23 cellular contexts compared by ENCODE assay signal in the genomic region with DNA sequence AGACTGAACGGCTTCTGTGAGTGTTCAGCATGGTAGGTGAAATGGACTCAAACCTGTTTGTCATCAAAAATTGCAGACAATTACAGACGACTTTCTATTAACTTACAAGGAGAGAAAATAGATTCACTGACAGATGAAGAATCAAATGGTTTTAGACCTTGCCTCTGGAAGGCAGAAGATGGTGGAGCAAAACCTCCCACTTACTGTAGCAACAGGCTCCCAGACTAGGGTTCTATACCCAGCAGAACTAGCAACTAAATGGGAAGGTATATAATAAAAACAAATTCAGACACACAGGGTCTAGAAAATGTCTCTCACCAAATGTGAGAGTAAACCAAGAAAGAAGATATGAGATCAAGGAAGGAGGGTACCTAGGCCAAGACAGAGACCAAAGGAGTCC. TPM values are rescaled to one million over a fixed set of nuclear protein-coding genes. Genes with fewer than 3 reads are reported as not detected.
DNase-seq lines count a peak whose midpoint lies in the region; ATAC-seq and TF ChIP-seq lines count a peak whose summit lies in the region.
"Had no signal": no experiment of that assay in that cellular context is flagged by ENCODE, and none has a peak within 500 bp of the region (broad histone marks: within the 10 kb centered on the region; RNA-seq: fewer than 3 reads in every experiment).

No MANE protein-coding gene starts in this region.

- H3K36me3 Mint-ChIP-seq in activated T-cell treated with anti-CD3 and anti-CD28 coated beads, Interleukin-2, amount 50 U/mL, for 72 hours (ENCODE audit: insufficient read depth in 2 of 2), result peaks cover 18 to 48% of the 10 kb centered on the region in 2 donors
- peaks cover 99% of the 10 kb centered on the region for H3K36me3 Mint-ChIP-seq in Caco-2 (ENCODE audit: insufficient read depth, unreplicated experiment)
- H3K36me3 Mint-ChIP-seq in central memory CD8-positive, alpha-beta T cell (ENCODE audit: insufficient read depth), result peaks cover 69% of the 10 kb centered on the region

- H3K27me3 ChIP-seq in Caco-2 (replicated peaks; ENCODE audit: control insufficient read depth, insufficient read depth, low read length) (no peaks in the 10 kb centered on the region), neutrophil (no peaks in the 10 kb centered on the region)
- H3K27me3 ChIP-seq: SJCRH30 had no signal

- H3K4me1 Mint-ChIP-seq in activated T-cell treated with anti-CD3 and anti-CD28 coated beads, Interleukin-2, amount 50 U/mL, for 72 hours (ENCODE audit: low read depth), result peaks cover 4% of the 10 kb centered on the region
- H3K4me1 Mint-ChIP-seq in Caco-2 (ENCODE audit: low read depth, unreplicated experiment), result no peaks in the 10 kb centered on the region
- H3K4me1 Mint-ChIP-seq in central memory CD8-positive, alpha-beta T cell, result peaks cover 13% of the 10 kb centered on the region

- H3K36me3 ChIP-seq in Caco-2 (ENCODE audit: control insufficient read depth, insufficient read depth, low read length), result peaks cover 4% of the 10 kb centered on the region
- H3K36me3 ChIP-seq in neutrophil, result peaks cover 17% of the 10 kb centered on the region

- no TSS peak for BruUV-seq in Caco-2 (replicated peaks; lab: Mats Ljungman, UMichigan)

- H3K9me3 Mint-ChIP-seq in activated T-cell treated with anti-CD3 and anti-CD28 coated beads, Interleukin-2, amount 50 U/mL, for 72 hours, result peaks cover 2 to 8% of the 10 kb centered on the region in 2 donors
- H3K9me3 Mint-ChIP-seq in Caco-2 (ENCODE audit: unreplicated experiment), result peaks cover 18% of the 10 kb centered on the region
- peaks cover 5% of the 10 kb centered on the region for H3K9me3 Mint-ChIP-seq in central memory CD8-positive, alpha-beta T cell

- no peak for DNase-seq in activated T-cell treated with anti-CD3 and anti-CD28 coated beads, Interleukin-2, amount 50 U/mL, for 72 hours
- no peak for DNase-seq in activated T-cell treated with anti-CD3 and anti-CD28 coated beads for 4 hours
- DNase-seq in Caco-2, result no peak
- no peak for DNase-seq in central memory CD8-positive, alpha-beta T cell (ENCODE audit: low spot score in 2 of 2)
- no peak for DNase-seq in G401 (ENCODE audit: low spot score)
- DNase-seq: 8988T; ACHN; CD4-positive, CD25-positive, alpha-beta regulatory T cell; GDM1; HCEC 1CT; NCI-H1048; NCI-H1417; NCI-H1694; NCI-H2081; NCI-H2227 treated with DMSO at 0.1 percent for 48 hours; NCI-H526 treated with DMSO at 0.1 percent for 48 hours; PC-9; SJCRH30 had no signal

- in situ Hi-C loops in G401 (cut with HindIII; ENCODE audit: low sequenced_read_pairs), result no loop called here

- H3K9me3 ChIP-seq in Caco-2, result peaks cover 6% of the 10 kb centered on the region; the same call in 1 of the 2 replicates
- H3K9me3 ChIP-seq in neutrophil, result no peaks in the 10 kb centered on the region
- H3K9me3 ChIP-seq: SJCRH30 had no signal

- CTCF ChIA-PET in Caco-2 (lab: Charles Lee), result interaction anchor here (0.6 kb wide), 1 partner anchor 367 kb away, joined by 5 read pairs; the partner anchor contains the start of gene SETD1B

- peak overlapping the region; percentile 3 for H3K27ac Mint-ChIP-seq in activated T-cell treated with anti-CD3 and anti-CD28 coated beads, Interleukin-2, amount 50 U/mL, for 72 hours
- peak overlapping the region; percentile 35 for H3K27ac Mint-ChIP-seq in Caco-2 (ENCODE audit: unreplicated experiment)
- H3K27ac Mint-ChIP-seq in central memory CD8-positive, alpha-beta T cell (ENCODE audit: low read depth), result peak overlapping the region; percentile 71
- H3K27ac Mint-ChIP-seq: CD4-positive, CD25-positive, alpha-beta regulatory T cell had no signal

- POLR2A ChIA-PET in Caco-2 (lab: Charles Lee), result no interaction called here

- H3K4me1 ChIP-seq in Caco-2 (no peaks in the 10 kb centered on the region), neutrophil (ENCODE audit: control insufficient read depth in 1 of 2, insufficient read depth in 1 of 2, low read depth in 1 of 2, low read length in 1 of 2) (peaks cover 7 to 9% of the 10 kb centered on the region in 2 experiments)
- H3K4me1 ChIP-seq: SJCRH30 had no signal

- no peak overlapping the region for H3K4me3 Mint-ChIP-seq in activated T-cell treated with anti-CD3 and anti-CD28 coated beads, Interleukin-2, amount 50 U/mL, for 72 hours
- H3K4me3 Mint-ChIP-seq in Caco-2 (ENCODE audit: unreplicated experiment), result no peak overlapping the region
- no peak overlapping the region for H3K4me3 Mint-ChIP-seq in central memory CD8-positive, alpha-beta T cell
- H3K4me3 Mint-ChIP-seq: CD4-positive, CD25-positive, alpha-beta regulatory T cell had no signal

- H3K27ac ChIP-seq in neutrophil, result peak overlapping the region; percentile 67
- H3K27ac ChIP-seq: KMS-11, PC-9, SJCRH30 had no signal

- intact Hi-C loops in Caco-2 (cut with micrococcal nuclease; ENCODE audit: unreplicated experiment), result no loop called here

- ATAC-seq in activated T-cell treated with anti-CD3 and anti-CD28 coated beads, Interleukin-2, amount 50 U/mL, for 72 hours (replicated peaks in 1 of 2), result no peak
- no peak for ATAC-seq in central memory CD8-positive, alpha-beta T cell (replicated peaks; ENCODE audit: extremely low read depth, poor library complexity, severe bottlenecking)
- no peak for ATAC-seq in activated CD4-positive, CD25-positive, alpha-beta regulatory T cell treated with anti-CD3 and anti-CD28 coated beads, Interleukin-2, amount 50 U/mL, for 24 hours
- ATAC-seq: GM12878, Right ventricle myocardium inferior had no signal

- H3K4me3 ChIP-seq in Caco-2 (ENCODE audit: low read depth, low read length) (no peak overlapping the region), neutrophil (ENCODE audit: low read depth in 1 of 2, low read length in 1 of 2) (no peak overlapping the region)
- H3K4me3 ChIP-seq: GM12878, PC-9, SJCRH30 had no signal

- no peaks in the 10 kb centered on the region for H3K27me3 Mint-ChIP-seq in activated T-cell treated with anti-CD3 and anti-CD28 coated beads, Interleukin-2, amount 50 U/mL, for 72 hours (ENCODE audit: low read depth)
- no peaks in the 10 kb centered on the region for H3K27me3 Mint-ChIP-seq in Caco-2 (ENCODE audit: insufficient read depth, unreplicated experiment)
- H3K27me3 Mint-ChIP-seq in central memory CD8-positive, alpha-beta T cell, result no peaks in the 10 kb centered on the region
- H3K27me3 Mint-ChIP-seq: CD4-positive, CD25-positive, alpha-beta regulatory T cell had no signal

- TF ChIP-seq CTCF in Caco-2 (IDR thresholded peaks at IDR 0.05; ENCODE audit: insufficient read depth in 1 of 2, low read depth in 1 of 2, low read length in 1 of 2, severe bottlenecking in 1 of 2, unreplicated experiment in 1 of 2) (no peak), neutrophil (IDR thresholded peaks at IDR 0.05) (no peak)

RNA-seq across cellular contexts. Expression of gene RNF34, which starts 36.8 kb away (rescaled TPM):
- total RNA-seq in activated T-cell treated with anti-CD3 and anti-CD28 coated beads, Interleukin-2, amount 50 U/mL, for 72 hours, result 10 to 100 TPM; 88.6 to 99.0 TPM
- total RNA-seq in Caco-2 (2022), result 50.5 and 54.1 TPM in 2 replicates
- total RNA-seq in G401 (2014; rRNA removed; shearing (Covaris generic)), result 39.0 and 43.8 TPM in 2 replicates

Comparison
In these comparisons a context has a peak if more than half of its experiments do, and no peak if none do; other contexts are left out.
1. H3K27ac Mint-ChIP-seq: peak in every context shown above with its lines; median percentile 71 in central memory CD8-positive, alpha-beta T cell; 35 in Caco-2; 3 in activated T-cell treated with anti-CD3 and anti-CD28 coated beads, Interleukin-2, amount 50 U/mL, for 72 hours.